ENCODE assay signal across 38 cellular contexts in genomic region chr17:49957350-49957749, GRCh38. TPM values are rescaled to one million over a fixed set of nuclear protein-coding genes. Genes with fewer than 3 reads are reported as not detected.
"Had no signal": no experiment of that assay in that cellular context is flagged by ENCODE, and none has a peak within 500 bp of the region (broad histone marks: within the 10 kb centered on the region; RNA-seq: fewer than 3 reads in every experiment).

No MANE protein-coding gene starts in this region.

- H3K9me3 Mint-ChIP-seq: activated CD4-positive, alpha-beta memory T cell treated with anti-CD3 and anti-CD28 coated beads, Interleukin-2, amount 10 ng/mL, durations not matched to agents 7 days and 5 days; activated CD4-positive, alpha-beta T cell treated with anti-CD3 and anti-CD28 coated beads, Interleukin-2, amount 10 ng/mL, durations not matched to agents 7 days and 5 days; activated naive CD4-positive, alpha-beta T cell treated with anti-CD3 and anti-CD28 coated beads for 36 hours; activated naive CD4-positive, alpha-beta T cell treated with anti-CD3 and anti-CD28 coated beads, Interleukin-2, amount 50 U/mL, for 72 hours; activated naive CD8-positive, alpha-beta T cell treated with anti-CD3 and anti-CD28 coated beads for 36 hours; activated T-cell treated with anti-CD3 and anti-CD28 coated beads, Interleukin-2, amount 50 U/mL, for 24 hours; T-helper 1 cell treated with Interleukin-12 subunit alpha and Interleukin-12 subunit beta and Interleukin-4 antibody, amounts not matched to agents 30 μg/mL and 1 μg/mL, for 36 hours; T-helper 2 cell treated with Interferon-gamma antibody and Interleukin-4, amounts not matched to agents 5 μg/mL and 100 μg/mL, for 36 hours had no signal

- H3K27ac ChIP-seq: adrenal gland, body of pancreas, brain microvascular endothelial cell, breast epithelium, VCaP had no signal

- H3K4me1 Mint-ChIP-seq: activated CD4-positive, alpha-beta memory T cell treated with anti-CD3 and anti-CD28 coated beads, Interleukin-2, amount 10 ng/mL, durations not matched to agents 7 days and 5 days; activated CD4-positive, alpha-beta T cell treated with anti-CD3 and anti-CD28 coated beads for 36 hours; activated CD4-positive, alpha-beta T cell treated with anti-CD3 and anti-CD28 coated beads, Interleukin-2, amount 10 ng/mL, durations not matched to agents 7 days and 5 days; activated CD8-positive, alpha-beta memory T cell treated with anti-CD3 and anti-CD28 coated beads, Interleukin-2, amount 10 ng/mL, durations not matched to agents 7 days and 5 days; activated naive CD8-positive, alpha-beta T cell treated with anti-CD3 and anti-CD28 coated beads for 36 hours had no signal

- FAIRE-seq: astrocyte, TTC549 had no signal

- H3K4me3 Mint-ChIP-seq: activated CD4-positive, alpha-beta memory T cell treated with anti-CD3 and anti-CD28 coated beads, Interleukin-2, amount 10 ng/mL, durations not matched to agents 7 days and 5 days; activated CD4-positive, alpha-beta T cell treated with anti-CD3 and anti-CD28 coated beads for 36 hours; activated CD4-positive, alpha-beta T cell treated with anti-CD3 and anti-CD28 coated beads, Interleukin-2, amount 10 ng/mL, durations not matched to agents 7 days and 5 days; activated CD8-positive, alpha-beta memory T cell treated with anti-CD3 and anti-CD28 coated beads, Interleukin-2, amount 10 ng/mL, durations not matched to agents 7 days and 5 days; activated CD8-positive, alpha-beta T cell treated with anti-CD3 and anti-CD28 coated beads, Interleukin-2, amount 10 ng/mL, durations not matched to agents 7 days and 5 days; activated naive CD4-positive, alpha-beta T cell treated with anti-CD3 and anti-CD28 coated beads for 36 hours; activated naive CD8-positive, alpha-beta T cell treated with anti-CD3 and anti-CD28 coated beads for 36 hours; activated T-cell treated with anti-CD3 and anti-CD28 coated beads, Interleukin-2, amount 50 U/mL, for 24 hours; T-helper 1 cell treated with Interleukin-12 subunit alpha and Interleukin-12 subunit beta and Interleukin-4 antibody, amounts not matched to agents 30 μg/mL and 1 μg/mL, for 36 hours; T-helper 2 cell treated with Interferon-gamma antibody and Interleukin-4, amounts not matched to agents 5 μg/mL and 100 μg/mL, for 36 hours had no signal

- H3K4me3 ChIP-seq: adrenal gland, body of pancreas, breast epithelium had no signal

- ATAC-seq: activated CD4-positive, alpha-beta T cell treated with anti-CD3 and anti-CD28 coated beads for 36 hours; activated CD4-positive, CD25-positive, alpha-beta regulatory T cell treated with anti-CD3 and anti-CD28 coated beads, Interleukin-2, amount 50 U/mL, for 24 hours; activated CD8-positive, alpha-beta memory T cell treated with anti-CD3 and anti-CD28 coated beads, Interleukin-2, amount 10 ng/mL, durations not matched to agents 7 days and 5 days; activated CD8-positive, alpha-beta T cell treated with anti-CD3 and anti-CD28 coated beads, Interleukin-2, amount 10 ng/mL, durations not matched to agents 7 days and 5 days; activated naive CD4-positive, alpha-beta T cell treated with anti-CD3 and anti-CD28 coated beads, Interleukin-2, amount 50 U/mL, for 72 hours; body of pancreas had no signal

- H3K9me3 ChIP-seq: adrenal gland, body of pancreas, breast epithelium had no signal

- DNase-seq: activated CD4-positive, alpha-beta memory T cell treated with anti-CD3 and anti-CD28 coated beads, Interleukin-2, amount 10 ng/mL, durations not matched to agents 7 days and 5 days; activated CD4-positive, alpha-beta T cell treated with anti-CD3 and anti-CD28 coated beads for 1 hour; activated CD4-positive, alpha-beta T cell treated with anti-CD3 and anti-CD28 coated beads for 36 hours; activated CD4-positive, alpha-beta T cell treated with anti-CD3 and anti-CD28 coated beads for 48 hours; activated CD4-positive, alpha-beta T cell treated with anti-CD3 and anti-CD28 coated beads, Interleukin-2, amount 10 ng/mL, durations not matched to agents 7 days and 5 days; activated CD4-positive, alpha-beta T cell treated with anti-CD3 and anti-CD28 coated beads, Interleukin-2, amount 50 U/mL, for 48 hours; activated CD4-positive, CD25-positive, alpha-beta regulatory T cell; activated CD8-positive, alpha-beta memory T cell treated with anti-CD3 and anti-CD28 coated beads for 24 hours; activated CD8-positive, alpha-beta memory T cell treated with anti-CD3 and anti-CD28 coated beads, Interleukin-2, amount 10 ng/mL, durations not matched to agents 7 days and 5 days; activated CD8-positive, alpha-beta memory T cell treated with anti-CD3 and anti-CD28 coated beads, Interleukin-2, amount 50 U/mL, for 48 hours; activated CD8-positive, alpha-beta T cell treated with anti-CD3 and anti-CD28 coated beads, Interleukin-2, amount 10 ng/mL, durations not matched to agents 7 days and 5 days; activated effector memory CD4-positive, alpha-beta T cell treated with anti-CD3 and anti-CD28 coated beads, Interleukin-2, amount 50 U/mL, for 16 hours; activated gamma-delta T cell treated with Interleukin-2 at 50 U/mL for 16 hours; activated naive CD4-positive, alpha-beta T cell; activated naive CD4-positive, alpha-beta T cell treated with anti-CD3 and anti-CD28 coated beads for 36 hours; activated naive CD4-positive, alpha-beta T cell treated with anti-CD3 and anti-CD28 coated beads, Interleukin-2, amount 50 U/mL, for 16 hours; activated naive CD8-positive, alpha-beta T cell treated with anti-CD3 and anti-CD28 coated beads for 36 hours; activated T-cell treated with anti-CD3 and anti-CD28 coated beads, Interleukin-2, amount 50 U/mL, for 24 hours; activated T-cell treated with anti-CD3 and anti-CD28 coated beads, Interleukin-2, amount 50 U/mL, for 48 hours; adrenal gland; amniotic stem cell; aorta; body of pancreas; brain microvascular endothelial cell; central memory CD4-positive, alpha-beta T cell; T-helper 1 cell; T-helper 2 cell; T-helper 9 cell had no signal

- H3K36me3 ChIP-seq: adrenal gland, brain microvascular endothelial cell, breast epithelium had no signal

- H3K4me1 ChIP-seq: body of pancreas, breast epithelium had no signal

- H3K36me3 Mint-ChIP-seq: activated CD8-positive, alpha-beta memory T cell treated with anti-CD3 and anti-CD28 coated beads, Interleukin-2, amount 10 ng/mL, durations not matched to agents 7 days and 5 days; activated naive CD4-positive, alpha-beta T cell treated with anti-CD3 and anti-CD28 coated beads, Interleukin-2, amount 50 U/mL, for 72 hours; activated naive CD8-positive, alpha-beta T cell treated with anti-CD3 and anti-CD28 coated beads for 36 hours had no signal

- H3K27ac Mint-ChIP-seq: activated CD4-positive, alpha-beta memory T cell treated with anti-CD3 and anti-CD28 coated beads, Interleukin-2, amount 10 ng/mL, durations not matched to agents 7 days and 5 days; activated CD4-positive, alpha-beta T cell treated with anti-CD3 and anti-CD28 coated beads for 36 hours; activated CD4-positive, alpha-beta T cell treated with anti-CD3 and anti-CD28 coated beads, Interleukin-2, amount 10 ng/mL, durations not matched to agents 7 days and 5 days; activated CD8-positive, alpha-beta memory T cell treated with anti-CD3 and anti-CD28 coated beads, Interleukin-2, amount 10 ng/mL, durations not matched to agents 7 days and 5 days; activated CD8-positive, alpha-beta T cell treated with anti-CD3 and anti-CD28 coated beads, Interleukin-2, amount 10 ng/mL, durations not matched to agents 7 days and 5 days; activated naive CD4-positive, alpha-beta T cell treated with anti-CD3 and anti-CD28 coated beads for 36 hours; activated naive CD4-positive, alpha-beta T cell treated with anti-CD3 and anti-CD28 coated beads, Interleukin-2, amount 50 U/mL, for 72 hours; activated naive CD8-positive, alpha-beta T cell treated with anti-CD3 and anti-CD28 coated beads for 36 hours; activated T-cell treated with anti-CD3 and anti-CD28 coated beads, Interleukin-2, amount 50 U/mL, for 24 hours; T-helper 1 cell treated with Interleukin-12 subunit alpha and Interleukin-12 subunit beta and Interleukin-4 antibody, amounts not matched to agents 30 μg/mL and 1 μg/mL, for 36 hours; T-helper 2 cell treated with Interferon-gamma antibody and Interleukin-4, amounts not matched to agents 5 μg/mL and 100 μg/mL, for 36 hours had no signal

RNA-seq across cellular contexts. Expression of gene DLX4, which starts 11.6 kb away (rescaled TPM):
- total RNA-seq: activated CD8-positive, alpha-beta T cell treated with anti-CD3 and anti-CD28 coated beads, Interleukin-2, amount 10 ng/mL, durations not matched to agents 7 days and 5 days; astrocyte; body of pancreas; cerebellum had no signal

RNA-seq across cellular contexts. Expression of gene DLX3, which starts 37.7 kb away (rescaled TPM):
- total RNA-seq: activated CD4-positive, alpha-beta memory T cell treated with anti-CD3 and anti-CD28 coated beads, Interleukin-2, amount 10 ng/mL, durations not matched to agents 7 days and 5 days; activated CD4-positive, alpha-beta T cell treated with anti-CD3 and anti-CD28 coated beads, Interleukin-2, amount 10 ng/mL, durations not matched to agents 7 days and 5 days; activated CD8-positive, alpha-beta memory T cell treated with anti-CD3 and anti-CD28 coated beads, Interleukin-2, amount 10 ng/mL, durations not matched to agents 7 days and 5 days; activated CD8-positive, alpha-beta T cell treated with anti-CD3 and anti-CD28 coated beads, Interleukin-2, amount 10 ng/mL, durations not matched to agents 7 days and 5 days; activated naive CD4-positive, alpha-beta T cell treated with anti-CD3 and anti-CD28 coated beads for 36 hours; body of pancreas; cardiac septum had no signal
